ENCODE assay signal across 12 cellular contexts in the genomic region with DNA sequence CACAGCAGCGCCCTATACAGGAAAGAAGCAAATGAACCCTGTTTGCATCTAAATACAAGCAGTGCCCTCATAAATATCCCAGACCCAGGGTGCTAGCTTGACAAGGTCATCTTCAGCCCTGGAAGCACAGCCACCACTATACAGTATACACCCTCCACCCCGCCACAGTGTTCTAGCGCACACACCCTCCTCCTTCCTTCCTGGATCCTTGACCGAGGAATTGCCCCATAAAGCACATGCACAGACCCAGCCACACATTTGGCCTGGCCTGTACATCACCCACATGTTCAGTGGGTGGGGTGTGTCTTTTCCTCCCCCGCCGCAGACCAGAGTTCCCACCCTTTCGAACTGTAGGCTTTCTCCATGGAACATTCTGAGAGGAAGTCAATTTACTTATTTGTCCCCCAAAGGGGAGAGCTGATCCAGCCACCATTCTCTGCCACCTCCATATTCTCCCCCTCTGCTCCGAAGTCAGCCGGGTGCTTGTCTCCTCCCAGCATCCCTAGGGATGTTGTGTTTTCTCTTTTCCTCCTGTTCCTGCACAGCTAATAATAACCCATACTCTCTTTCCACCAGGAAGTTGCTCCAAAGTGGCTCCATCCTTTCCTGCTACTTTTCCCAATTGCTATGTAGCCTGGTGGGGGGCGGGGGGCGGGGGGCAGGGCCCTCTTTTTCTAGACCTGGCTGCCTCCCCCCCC. TPM values are rescaled to one million over a fixed set of nuclear protein-coding genes. Genes with fewer than 3 reads are reported as not detected.
DNase-seq lines count a peak whose midpoint lies in the region; ATAC-seq, FAIRE-seq and TF ChIP-seq lines count a peak whose summit lies in the region.
"Had no signal": no experiment of that assay in that cellular context is flagged by ENCODE, and none has a peak within 500 bp of the region (broad histone marks: within the 10 kb centered on the region; RNA-seq: fewer than 3 reads in every experiment).

No MANE protein-coding gene starts in this region.

- no peaks in the 10 kb centered on the region for H3K27me3 Mint-ChIP-seq in activated CD4-positive, alpha-beta T cell treated with anti-CD3 and anti-CD28 coated beads for 36 hours
- H3K27me3 Mint-ChIP-seq in activated CD8-positive, alpha-beta T cell treated with anti-CD3 and anti-CD28 coated beads for 36 hours = no peaks in the 10 kb centered on the region

- ATAC-seq in activated CD4-positive, alpha-beta T cell treated with anti-CD3 and anti-CD28 coated beads for 36 hours = no peak
- no peak for ATAC-seq in activated CD8-positive, alpha-beta T cell treated with anti-CD3 and anti-CD28 coated beads for 36 hours
- peak; percentile 96 for ATAC-seq in left colon

- no peak overlapping the region for H3K4me3 ChIP-seq in thymus (ENCODE audit: low read length)

- peak overlapping the region; percentile 36 for H3K27ac ChIP-seq in thymus (ENCODE audit: low read depth)
- H3K27ac ChIP-seq: VCaP had no signal

- peaks cover 24% of the 10 kb centered on the region for H3K4me1 ChIP-seq in thymus (ENCODE audit: control insufficient read depth, insufficient read depth, low read length)

- H3K4me1 Mint-ChIP-seq in activated CD4-positive, alpha-beta T cell treated with anti-CD3 and anti-CD28 coated beads for 36 hours = peaks cover 70% of the 10 kb centered on the region
- peaks cover 76% of the 10 kb centered on the region for H3K4me1 Mint-ChIP-seq in activated CD8-positive, alpha-beta T cell treated with anti-CD3 and anti-CD28 coated beads for 36 hours (ENCODE audit: low read depth)

- no peaks in the 10 kb centered on the region for H3K9me3 ChIP-seq in thymus (ENCODE audit: control insufficient read depth)

- no peaks in the 10 kb centered on the region for H3K36me3 ChIP-seq in thymus (ENCODE audit: control insufficient read depth, insufficient read depth)

- no peak for TF ChIP-seq CTCF in activated CD8-positive, alpha-beta T cell treated with anti-CD3 and anti-CD28 coated beads for 36 hours (IDR thresholded peaks at IDR 0.05)
- TF ChIP-seq CTCF in GM13977 (IDR thresholded peaks at IDR 0.05; ENCODE audit: extremely low read depth, insufficient read depth, missing control alignments) = no peak

- DNase-seq in activated CD4-positive, alpha-beta T cell treated with anti-CD3 and anti-CD28 coated beads for 36 hours = no peak
- DNase-seq in activated CD4-positive, alpha-beta T cell treated with anti-CD3 and anti-CD28 coated beads, Interleukin-2, amount 50 U/mL, for 1 hour = no peak
- no peak for DNase-seq in activated CD8-positive, alpha-beta T cell treated with anti-CD3 and anti-CD28 coated beads for 36 hours
- DNase-seq in left colon (peak; percentile 67 to 79), GM13977 (ENCODE audit: low spot score) (no peak), H54 (ENCODE audit: insufficient read length, low spot score) (no peak)
- DNase-seq in activated CD4-positive, alpha-beta T cell treated with anti-CD3 and anti-CD28 coated beads for 4 hours = no peak
- DNase-seq: foreskin melanocyte, NCI-H526 treated with DMSO at 0.1 percent for 48 hours had no signal

- WGBS in thymus = 83% methylated on average over 11 of the region's 11 CpGs

- peak overlapping the region; percentile 8 for H3K27ac Mint-ChIP-seq in activated CD4-positive, alpha-beta T cell treated with anti-CD3 and anti-CD28 coated beads for 36 hours
- H3K27ac Mint-ChIP-seq in activated CD8-positive, alpha-beta T cell treated with anti-CD3 and anti-CD28 coated beads for 36 hours = peak overlapping the region; percentile 83

- intact Hi-C loops in activated CD4-positive, alpha-beta T cell treated with anti-CD3 and anti-CD28 coated beads for 36 hours (cut with DNase I, micrococcal nuclease) = no loop called here
- intact Hi-C loops in activated CD8-positive, alpha-beta T cell treated with anti-CD3 and anti-CD28 coated beads for 36 hours (cut with micrococcal nuclease) = no loop called here
- intact Hi-C loops in left colon (cut with DNase I, micrococcal nuclease) = no loop called here

- FAIRE-seq in H54 (lab: Jason Lieb, UNC) = no peak

- CTCF ChIA-PET in activated CD4-positive, alpha-beta T cell treated with anti-CD3 and anti-CD28 coated beads for 36 hours (lab: Charles Lee) = interaction anchor here (1.1 to 2.6 kb wide), 2 partner anchors 9 to 25 kb away, joined by 4 to 11 read pairs; no protein-coding TSS in a partner anchor
- CTCF ChIA-PET in activated CD8-positive, alpha-beta T cell treated with anti-CD3 and anti-CD28 coated beads for 36 hours (lab: Charles Lee) = interaction anchor here (0.9 to 1.0 kb wide), 3 partner anchors 11 to 74 kb away, joined by 3 read pairs; no protein-coding TSS in a partner anchor

- H3K9me3 Mint-ChIP-seq in activated CD4-positive, alpha-beta T cell treated with anti-CD3 and anti-CD28 coated beads for 36 hours (ENCODE audit: low read depth) = no peaks in the 10 kb centered on the region
- H3K9me3 Mint-ChIP-seq in activated CD8-positive, alpha-beta T cell treated with anti-CD3 and anti-CD28 coated beads for 36 hours = no peaks in the 10 kb centered on the region

- H3K4me3 Mint-ChIP-seq in activated CD4-positive, alpha-beta T cell treated with anti-CD3 and anti-CD28 coated beads for 36 hours = no peak overlapping the region
- peak overlapping the region; percentile 45 for H3K4me3 Mint-ChIP-seq in activated CD8-positive, alpha-beta T cell treated with anti-CD3 and anti-CD28 coated beads for 36 hours

- in situ Hi-C loops in GM13977 (cut with MboI; ENCODE audit: low pct_unique_long_range_greater_than_20kb, low sequenced_read_pairs, unreplicated experiment) = no loop called here

- peaks cover 51% of the 10 kb centered on the region for H3K36me3 Mint-ChIP-seq in activated CD4-positive, alpha-beta T cell treated with anti-CD3 and anti-CD28 coated beads for 36 hours (ENCODE audit: low read depth)
- H3K36me3 Mint-ChIP-seq in activated CD8-positive, alpha-beta T cell treated with anti-CD3 and anti-CD28 coated beads for 36 hours (ENCODE audit: low read depth) = peaks cover 71% of the 10 kb centered on the region

- no peak for TF ChIP-seq POLR2A in H54 (IDR thresholded peaks at IDR 0.05; ENCODE audit: low read depth, low read length)

- POLR2A ChIA-PET in activated CD4-positive, alpha-beta T cell treated with anti-CD3 and anti-CD28 coated beads for 36 hours (lab: Charles Lee) = no interaction called here
- POLR2A ChIA-PET in activated CD8-positive, alpha-beta T cell treated with anti-CD3 and anti-CD28 coated beads for 36 hours (lab: Charles Lee) = interaction anchor here (0.7 to 5.8 kb wide), 8 partner anchors 8 to 25 kb away, joined by 3 to 52 read pairs (median 8); no protein-coding TSS in a partner anchor

- no peaks in the 10 kb centered on the region for H3K27me3 ChIP-seq in thymus (ENCODE audit: control insufficient read depth, insufficient read depth)

RNA-seq across cellular contexts. Expression of a gene that starts 6.6 kb away (rescaled TPM):
- total RNA-seq in activated CD4-positive, alpha-beta T cell treated with anti-CD3 and anti-CD28 coated beads for 36 hours = 10 to 100 TPM; 27.8 to 31.1 TPM
- total RNA-seq in activated CD8-positive, alpha-beta T cell treated with anti-CD3 and anti-CD28 coated beads for 36 hours = 10 to 100 TPM; 39.3 to 45.1 TPM
- total RNA-seq in left colon = 1 to 10 TPM; 3.4 to 7.6 TPM
- polyA plus RNA-seq in thymus = 12.6 TPM
- polyA plus RNA-seq: neural cell had no signal

RNA-seq across cellular contexts. Expression of a gene that starts 6.7 kb away (rescaled TPM):
- total RNA-seq in activated CD4-positive, alpha-beta T cell treated with anti-CD3 and anti-CD28 coated beads for 36 hours = 10 to 100 TPM; 27.3 to 27.7 TPM
- 10 to 100 TPM; 21.7 to 23.9 TPM for total RNA-seq in activated CD8-positive, alpha-beta T cell treated with anti-CD3 and anti-CD28 coated beads for 36 hours
- 1 to 10 TPM; 1.3 to 1.4 TPM for total RNA-seq in left colon
- polyA plus RNA-seq in thymus = 10.8 TPM
- polyA plus RNA-seq: neural cell had no signal

RNA-seq across cellular contexts. Expression of a gene that starts 13.5 kb away (rescaled TPM):
- not detected for total RNA-seq in activated CD4-positive, alpha-beta T cell treated with anti-CD3 and anti-CD28 coated beads for 36 hours
- not detected for total RNA-seq in activated CD8-positive, alpha-beta T cell treated with anti-CD3 and anti-CD28 coated beads for 36 hours
- total RNA-seq in left colon = not detected
- polyA plus RNA-seq in thymus = 0.50 TPM
- polyA plus RNA-seq: neural cell had no signal

Comparison
In these comparisons a context has a peak if more than half of its experiments do, and no peak if none do; other contexts are left out.
1. DNase-seq: peak in left colon (2 of 2); none in activated CD4-positive, alpha-beta T cell treated with anti-CD3 and anti-CD28 coated beads for 36 hours (single experiment), activated CD4-positive, alpha-beta T cell treated with anti-CD3 and anti-CD28 coated beads, Interleukin-2, amount 50 U/mL, for 1 hour (single experiment), activated CD8-positive, alpha-beta T cell treated with anti-CD3 and anti-CD28 coated beads for 36 hours (single experiment), GM13977 (single experiment), H54 (single experiment) and activated CD4-positive, alpha-beta T cell treated with anti-CD3 and anti-CD28 coated beads for 4 hours (0 of 2).
2. RNA of a gene that starts 6.7 kb away (total RNA-seq): 27.3 to 27.7 TPM in activated CD4-positive, alpha-beta T cell treated with anti-CD3 and anti-CD28 coated beads for 36 hours and 21.7 to 23.9 TPM in activated CD8-positive, alpha-beta T cell treated with anti-CD3 and anti-CD28 coated beads for 36 hours; 1.3 to 1.4 TPM in left colon; every median in the first group is over 4 times any median in the second.